Comparison of ENCODE assay signal across 1 cellular context in the genomic region with DNA sequence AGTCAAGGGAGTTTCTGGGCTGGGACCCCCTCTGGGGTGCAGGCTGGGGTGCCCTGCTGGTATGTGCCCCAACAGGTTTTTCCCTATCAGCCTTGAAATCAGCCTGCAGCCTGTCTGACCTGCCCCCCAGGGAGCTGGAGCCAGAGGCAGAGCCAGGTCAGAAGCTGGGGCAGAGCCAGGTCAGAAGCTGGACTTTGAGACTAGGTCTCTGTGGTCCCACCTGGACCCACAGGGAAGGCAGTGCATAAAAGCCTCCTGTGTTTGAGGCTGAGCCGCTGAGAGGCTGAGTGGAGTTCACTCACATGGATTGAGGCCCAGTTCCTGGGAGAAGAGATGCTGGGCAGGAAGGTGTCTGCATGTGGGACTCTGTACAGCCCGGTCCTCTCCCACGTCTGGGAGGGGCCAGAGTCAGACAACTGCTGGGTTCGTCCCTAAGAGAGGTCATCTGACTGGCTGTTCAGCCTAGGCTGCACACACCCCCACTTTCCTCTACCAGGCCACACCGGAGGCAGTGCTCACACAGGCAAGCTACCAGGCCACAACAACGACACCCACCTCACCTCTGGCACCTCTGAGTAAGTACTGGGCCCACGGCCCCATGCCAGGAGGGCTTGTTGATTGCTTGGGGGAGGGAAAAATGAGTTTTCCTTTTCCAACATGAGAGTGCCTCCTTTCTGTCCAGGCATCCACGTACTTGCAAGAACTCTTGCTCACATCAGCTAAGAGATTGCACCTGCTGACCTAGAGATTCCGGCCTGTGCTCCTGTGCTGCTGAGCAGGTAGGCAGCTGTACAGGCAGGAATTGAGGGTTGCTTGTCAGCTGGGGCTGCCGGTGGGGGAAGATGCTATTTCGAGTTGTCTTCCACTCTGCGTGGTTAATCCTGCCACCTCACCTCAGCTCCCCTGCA.
TF ChIP-seq lines count a peak whose summit lies in the region.

A gene with protein sequence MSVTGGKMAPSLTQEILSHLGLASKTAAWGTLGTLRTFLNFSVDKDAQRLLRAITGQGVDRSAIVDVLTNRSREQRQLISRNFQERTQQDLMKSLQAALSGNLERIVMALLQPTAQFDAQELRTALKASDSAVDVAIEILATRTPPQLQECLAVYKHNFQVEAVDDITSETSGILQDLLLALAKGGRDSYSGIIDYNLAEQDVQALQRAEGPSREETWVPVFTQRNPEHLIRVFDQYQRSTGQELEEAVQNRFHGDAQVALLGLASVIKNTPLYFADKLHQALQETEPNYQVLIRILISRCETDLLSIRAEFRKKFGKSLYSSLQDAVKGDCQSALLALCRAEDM (plus strand): TSS at position 488 of the 908 bp plus-strand sequence. CDS start 814 bp downstream, outside the sequence.

TF ChIP-seq in HepG2, 621 proteins besides CTCF, POLR2A, EP300 and RAD21 (continued from another document and continues in another):
- TF ChIP-seq, protein P1, sequence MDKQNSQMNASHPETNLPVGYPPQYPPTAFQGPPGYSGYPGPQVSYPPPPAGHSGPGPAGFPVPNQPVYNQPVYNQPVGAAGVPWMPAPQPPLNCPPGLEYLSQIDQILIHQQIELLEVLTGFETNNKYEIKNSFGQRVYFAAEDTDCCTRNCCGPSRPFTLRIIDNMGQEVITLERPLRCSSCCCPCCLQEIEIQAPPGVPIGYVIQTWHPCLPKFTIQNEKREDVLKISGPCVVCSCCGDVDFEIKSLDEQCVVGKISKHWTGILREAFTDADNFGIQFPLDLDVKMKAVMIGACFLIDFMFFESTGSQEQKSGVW (CRISPR knock-in tag; IDR thresholded peaks at IDR 0.05; ENCODE audit: borderline replicate concordance): no peak
- TF ChIP-seq, protein P2, sequence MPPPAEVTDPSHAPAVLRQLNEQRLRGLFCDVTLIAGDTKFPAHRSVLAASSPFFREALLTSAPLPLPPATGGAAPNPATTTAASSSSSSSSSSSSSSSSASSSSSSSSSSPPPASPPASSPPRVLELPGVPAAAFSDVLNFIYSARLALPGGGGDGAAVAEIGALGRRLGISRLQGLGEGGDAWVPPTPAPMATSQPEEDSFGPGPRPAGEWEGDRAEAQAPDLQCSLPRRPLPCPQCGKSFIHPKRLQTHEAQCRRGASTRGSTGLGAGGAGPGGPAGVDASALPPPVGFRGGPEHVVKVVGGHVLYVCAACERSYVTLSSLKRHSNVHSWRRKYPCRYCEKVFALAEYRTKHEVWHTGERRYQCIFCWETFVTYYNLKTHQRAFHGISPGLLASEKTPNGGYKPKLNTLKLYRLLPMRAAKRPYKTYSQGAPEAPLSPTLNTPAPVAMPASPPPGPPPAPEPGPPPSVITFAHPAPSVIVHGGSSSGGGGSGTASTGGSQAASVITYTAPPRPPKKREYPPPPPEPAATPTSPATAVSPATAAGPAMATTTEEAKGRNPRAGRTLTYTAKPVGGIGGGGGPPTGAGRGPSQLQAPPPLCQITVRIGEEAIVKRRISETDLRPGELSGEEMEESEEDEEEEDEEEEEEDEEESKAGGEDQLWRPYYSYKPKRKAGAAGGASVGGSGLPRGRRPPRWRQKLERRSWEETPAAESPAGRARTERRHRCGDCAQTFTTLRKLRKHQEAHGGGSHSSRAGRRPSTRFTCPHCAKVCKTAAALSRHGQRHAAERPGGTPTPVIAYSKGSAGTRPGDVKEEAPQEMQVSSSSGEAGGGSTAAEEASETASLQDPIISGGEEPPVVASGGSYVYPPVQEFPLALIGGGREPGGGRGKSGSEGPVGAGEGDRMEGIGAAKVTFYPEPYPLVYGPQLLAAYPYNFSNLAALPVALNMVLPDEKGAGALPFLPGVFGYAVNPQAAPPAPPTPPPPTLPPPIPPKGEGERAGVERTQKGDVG (CRISPR knock-in tag; IDR thresholded peaks at IDR 0.05; ENCODE audit: borderline replicate concordance): no peak
- TF ChIP-seq AKAP8 (CRISPR knock-in tag; IDR thresholded peaks at IDR 0.05) (0 out of 2 replicates have a peak, but pooled peaks have one; percentile 38), ZNF253 (CRISPR knock-in tag; IDR thresholded peaks at IDR 0.05; ENCODE audit: borderline replicate concordance) (no peak), SMARCC2 (IDR thresholded peaks at IDR 0.05) (no peak), SSRP1 (CRISPR knock-in tag; IDR thresholded peaks at IDR 0.05) (0 out of 2 replicates have a peak, but pooled peaks have one; percentile 47), SUZ12 (IDR thresholded peaks at IDR 0.05; ENCODE audit: low read depth, low read length) (no peak), REL (CRISPR knock-in tag; conservative IDR thresholded peaks at IDR 0.05) (no peak), PTBP1 (IDR thresholded peaks at IDR 0.05; ENCODE audit: low read depth, low read length, poor library complexity, severe bottlenecking) (peak; percentile 75), ZNF891 (CRISPR knock-in tag; IDR thresholded peaks at IDR 0.05) (peak; percentile 77), ZNF703 (CRISPR knock-in tag; IDR thresholded peaks at IDR 0.05; ENCODE audit: borderline replicate concordance) (no peak), TP53 (CRISPR knock-in tag; conservative IDR thresholded peaks at IDR 0.05) (no peak), RELA (CRISPR knock-in tag; IDR thresholded peaks at IDR 0.05) (no peak), GATA4 (IDR thresholded peaks at IDR 0.05; ENCODE audit: borderline replicate concordance, low read depth) (peak; percentile 58; the same call in 1 of the 2 replicates), ZNF790 (CRISPR knock-in tag; IDR thresholded peaks at IDR 0.05; ENCODE audit: borderline replicate concordance) (no peak), ZFP37 (CRISPR knock-in tag; IDR thresholded peaks at IDR 0.05; ENCODE audit: borderline replicate concordance) (no peak)
- TF ChIP-seq, protein P3, sequence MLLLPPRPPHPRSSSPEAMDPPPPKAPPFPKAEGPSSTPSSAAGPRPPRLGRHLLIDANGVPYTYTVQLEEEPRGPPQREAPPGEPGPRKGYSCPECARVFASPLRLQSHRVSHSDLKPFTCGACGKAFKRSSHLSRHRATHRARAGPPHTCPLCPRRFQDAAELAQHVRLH (CRISPR knock-in tag; IDR thresholded peaks at IDR 0.05; ENCODE audit: borderline replicate concordance, low read depth): no peak
- TF ChIP-seq, protein P4, sequence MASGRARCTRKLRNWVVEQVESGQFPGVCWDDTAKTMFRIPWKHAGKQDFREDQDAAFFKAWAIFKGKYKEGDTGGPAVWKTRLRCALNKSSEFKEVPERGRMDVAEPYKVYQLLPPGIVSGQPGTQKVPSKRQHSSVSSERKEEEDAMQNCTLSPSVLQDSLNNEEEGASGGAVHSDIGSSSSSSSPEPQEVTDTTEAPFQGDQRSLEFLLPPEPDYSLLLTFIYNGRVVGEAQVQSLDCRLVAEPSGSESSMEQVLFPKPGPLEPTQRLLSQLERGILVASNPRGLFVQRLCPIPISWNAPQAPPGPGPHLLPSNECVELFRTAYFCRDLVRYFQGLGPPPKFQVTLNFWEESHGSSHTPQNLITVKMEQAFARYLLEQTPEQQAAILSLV (CRISPR knock-in tag; IDR thresholded peaks at IDR 0.05; ENCODE audit: borderline replicate concordance): no peak
- TF ChIP-seq, protein P5, sequence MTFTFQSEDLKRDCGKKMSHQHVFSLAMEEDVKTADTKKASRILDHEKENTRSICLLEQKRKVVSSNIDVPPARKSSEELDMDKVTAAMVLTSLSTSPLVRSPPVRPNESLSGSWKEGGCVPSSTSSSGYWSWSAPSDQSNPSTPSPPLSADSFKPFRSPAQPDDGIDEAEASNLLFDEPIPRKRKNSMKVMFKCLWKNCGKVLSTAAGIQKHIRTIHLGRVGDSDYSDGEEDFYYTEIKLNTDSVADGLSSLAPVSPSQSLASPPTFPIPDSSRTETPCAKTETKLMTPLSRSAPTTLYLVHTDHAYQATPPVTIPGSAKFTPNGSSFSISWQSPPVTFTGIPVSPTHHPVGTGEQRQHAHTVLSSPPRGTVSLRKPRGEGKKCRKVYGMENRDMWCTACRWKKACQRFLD (CRISPR knock-in tag; IDR thresholded peaks at IDR 0.05; ENCODE audit: borderline replicate concordance): no peak
- TF ChIP-seq, protein P6, sequence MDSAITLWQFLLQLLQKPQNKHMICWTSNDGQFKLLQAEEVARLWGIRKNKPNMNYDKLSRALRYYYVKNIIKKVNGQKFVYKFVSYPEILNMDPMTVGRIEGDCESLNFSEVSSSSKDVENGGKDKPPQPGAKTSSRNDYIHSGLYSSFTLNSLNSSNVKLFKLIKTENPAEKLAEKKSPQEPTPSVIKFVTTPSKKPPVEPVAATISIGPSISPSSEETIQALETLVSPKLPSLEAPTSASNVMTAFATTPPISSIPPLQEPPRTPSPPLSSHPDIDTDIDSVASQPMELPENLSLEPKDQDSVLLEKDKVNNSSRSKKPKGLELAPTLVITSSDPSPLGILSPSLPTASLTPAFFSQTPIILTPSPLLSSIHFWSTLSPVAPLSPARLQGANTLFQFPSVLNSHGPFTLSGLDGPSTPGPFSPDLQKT (CRISPR knock-in tag; IDR thresholded peaks at IDR 0.05; ENCODE audit: borderline replicate concordance): no peak
- TF ChIP-seq, protein P7, sequence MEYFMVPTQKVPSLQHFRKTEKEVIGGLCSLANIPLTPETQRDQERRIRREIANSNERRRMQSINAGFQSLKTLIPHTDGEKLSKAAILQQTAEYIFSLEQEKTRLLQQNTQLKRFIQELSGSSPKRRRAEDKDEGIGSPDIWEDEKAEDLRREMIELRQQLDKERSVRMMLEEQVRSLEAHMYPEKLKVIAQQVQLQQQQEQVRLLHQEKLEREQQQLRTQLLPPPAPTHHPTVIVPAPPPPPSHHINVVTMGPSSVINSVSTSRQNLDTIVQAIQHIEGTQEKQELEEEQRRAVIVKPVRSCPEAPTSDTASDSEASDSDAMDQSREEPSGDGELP (IDR thresholded peaks at IDR 0.05; ENCODE audit: borderline replicate concordance, low read depth): peak; percentile 72; the same call in 1 of the 2 replicates
- TF ChIP-seq, protein P8, sequence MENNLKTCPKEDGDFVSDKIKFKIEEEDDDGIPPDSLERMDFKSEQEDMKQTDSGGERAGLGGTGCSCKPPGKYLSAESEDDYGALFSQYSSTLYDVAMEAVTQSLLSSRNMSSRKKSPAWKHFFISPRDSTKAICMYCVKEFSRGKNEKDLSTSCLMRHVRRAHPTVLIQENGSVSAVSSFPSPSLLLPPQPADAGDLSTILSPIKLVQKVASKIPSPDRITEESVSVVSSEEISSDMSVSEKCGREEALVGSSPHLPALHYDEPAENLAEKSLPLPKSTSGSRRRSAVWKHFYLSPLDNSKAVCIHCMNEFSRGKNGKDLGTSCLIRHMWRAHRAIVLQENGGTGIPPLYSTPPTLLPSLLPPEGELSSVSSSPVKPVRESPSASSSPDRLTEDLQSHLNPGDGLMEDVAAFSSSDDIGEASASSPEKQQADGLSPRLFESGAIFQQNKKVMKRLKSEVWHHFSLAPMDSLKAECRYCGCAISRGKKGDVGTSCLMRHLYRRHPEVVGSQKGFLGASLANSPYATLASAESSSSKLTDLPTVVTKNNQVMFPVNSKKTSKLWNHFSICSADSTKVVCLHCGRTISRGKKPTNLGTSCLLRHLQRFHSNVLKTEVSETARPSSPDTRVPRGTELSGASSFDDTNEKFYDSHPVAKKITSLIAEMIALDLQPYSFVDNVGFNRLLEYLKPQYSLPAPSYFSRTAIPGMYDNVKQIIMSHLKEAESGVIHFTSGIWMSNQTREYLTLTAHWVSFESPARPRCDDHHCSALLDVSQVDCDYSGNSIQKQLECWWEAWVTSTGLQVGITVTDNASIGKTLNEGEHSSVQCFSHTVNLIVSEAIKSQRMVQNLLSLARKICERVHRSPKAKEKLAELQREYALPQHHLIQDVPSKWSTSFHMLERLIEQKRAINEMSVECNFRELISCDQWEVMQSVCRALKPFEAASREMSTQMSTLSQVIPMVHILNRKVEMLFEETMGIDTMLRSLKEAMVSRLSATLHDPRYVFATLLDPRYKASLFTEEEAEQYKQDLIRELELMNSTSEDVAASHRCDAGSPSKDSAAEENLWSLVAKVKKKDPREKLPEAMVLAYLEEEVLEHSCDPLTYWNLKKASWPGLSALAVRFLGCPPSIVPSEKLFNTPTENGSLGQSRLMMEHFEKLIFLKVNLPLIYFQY (CRISPR knock-in tag; IDR thresholded peaks at IDR 0.05; ENCODE audit: borderline replicate concordance): peak; percentile 84; the same call in 1 of the 2 replicates
- TF ChIP-seq, protein P9, sequence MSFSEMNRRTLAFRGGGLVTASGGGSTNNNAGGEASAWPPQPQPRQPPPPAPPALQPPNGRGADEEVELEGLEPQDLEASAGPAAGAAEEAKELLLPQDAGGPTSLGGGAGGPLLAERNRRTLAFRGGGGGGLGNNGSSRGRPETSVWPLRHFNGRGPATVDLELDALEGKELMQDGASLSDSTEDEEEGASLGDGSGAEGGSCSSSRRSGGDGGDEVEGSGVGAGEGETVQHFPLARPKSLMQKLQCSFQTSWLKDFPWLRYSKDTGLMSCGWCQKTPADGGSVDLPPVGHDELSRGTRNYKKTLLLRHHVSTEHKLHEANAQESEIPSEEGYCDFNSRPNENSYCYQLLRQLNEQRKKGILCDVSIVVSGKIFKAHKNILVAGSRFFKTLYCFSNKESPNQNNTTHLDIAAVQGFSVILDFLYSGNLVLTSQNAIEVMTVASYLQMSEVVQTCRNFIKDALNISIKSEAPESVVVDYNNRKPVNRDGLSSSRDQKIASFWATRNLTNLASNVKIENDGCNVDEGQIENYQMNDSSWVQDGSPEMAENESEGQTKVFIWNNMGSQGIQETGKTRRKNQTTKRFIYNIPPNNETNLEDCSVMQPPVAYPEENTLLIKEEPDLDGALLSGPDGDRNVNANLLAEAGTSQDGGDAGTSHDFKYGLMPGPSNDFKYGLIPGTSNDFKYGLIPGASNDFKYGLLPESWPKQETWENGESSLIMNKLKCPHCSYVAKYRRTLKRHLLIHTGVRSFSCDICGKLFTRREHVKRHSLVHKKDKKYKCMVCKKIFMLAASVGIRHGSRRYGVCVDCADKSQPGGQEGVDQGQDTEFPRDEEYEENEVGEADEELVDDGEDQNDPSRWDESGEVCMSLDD (CRISPR knock-in tag; IDR thresholded peaks at IDR 0.05; ENCODE audit: borderline replicate concordance): peak; percentile 97
